In genomic region chr10:78180306-78180705, GRCh38 we compare ENCODE assay signal across 17 cellular contexts.
"Had no signal": no experiment of that assay in that cellular context is flagged by ENCODE, and none has a peak within 500 bp of the region (broad histone marks: within the 10 kb centered on the region; RNA-seq: fewer than 3 reads in every experiment).

No MANE protein-coding gene starts in this region.

- H3K27ac Mint-ChIP-seq: naive thymus-derived CD4-positive, alpha-beta T cell had no signal

- H3K4me2 ChIP-seq: hepatocyte had no signal

- H3K4me1 ChIP-seq: uterus had no signal

- H3K27ac ChIP-seq: hepatocyte, right atrium auricular region, sigmoid colon, skin epidermis, uterus had no signal

- ATAC-seq: left colon; naive thymus-derived CD4-positive, alpha-beta T cell had no signal

- H3K27me3 ChIP-seq: dorsolateral prefrontal cortex, right atrium auricular region, sigmoid colon, uterus had no signal

- H3K4me3 ChIP-seq: hepatocyte, right atrium auricular region, sigmoid colon, skin epidermis, uterus had no signal

- H3K36me3 ChIP-seq: right atrium auricular region, sigmoid colon, uterus had no signal

- H3K9me3 Mint-ChIP-seq: naive thymus-derived CD4-positive, alpha-beta T cell had no signal

- H2AFZ ChIP-seq: hepatocyte had no signal

- H3K4me3 Mint-ChIP-seq: naive thymus-derived CD4-positive, alpha-beta T cell had no signal

- H3K36me3 Mint-ChIP-seq: naive thymus-derived CD4-positive, alpha-beta T cell had no signal

- H3K9me3 ChIP-seq: right atrium auricular region, sigmoid colon, uterus had no signal

- H3K27me3 Mint-ChIP-seq: naive thymus-derived CD4-positive, alpha-beta T cell had no signal

- DNase-seq: cortex of kidney; effector CD8-positive, alpha-beta T cell; foreskin melanocyte; head of caudate nucleus; kidney; left colon; naive thymus-derived CD4-positive, alpha-beta T cell; sigmoid colon; stimulated activated CD4-positive, alpha-beta T cell treated with anti-CD3 and anti-CD28 coated beads, Interleukin-12 subunit alpha, Interleukin-12 subunit beta, amount 100 ng/mL, for 4 hours; stimulated activated CD4-positive, alpha-beta T cell treated with anti-CD3 and anti-CD28 coated beads, Interleukin-2, amount 100 ng/mL, for 48 hours; stimulated activated naive CD4-positive, alpha-beta T cell treated with Interleukin-2 at 50 U/mL for 16 hours; trophoblast cell; uterus had no signal
